ENCODE assay signal across 27 cellular contexts in the genomic region with DNA sequence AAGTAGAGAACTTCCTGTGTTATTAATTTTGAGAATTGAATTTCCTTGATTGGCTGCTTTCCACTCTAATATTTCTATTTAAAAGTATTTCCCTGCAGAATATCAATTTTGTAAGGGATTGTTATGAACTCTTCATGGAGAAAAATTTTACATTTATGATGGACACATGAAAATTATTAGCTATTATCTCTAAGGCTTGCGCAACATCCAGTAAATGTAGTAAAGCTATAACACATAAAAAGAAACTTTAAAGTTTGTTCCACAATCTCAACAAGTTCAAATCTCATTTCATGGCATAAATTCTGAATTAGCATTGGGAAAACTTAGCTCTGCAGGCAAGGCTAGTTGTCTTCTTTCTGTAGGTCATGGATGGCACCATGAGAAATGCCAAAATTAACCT.
"Had no signal": no experiment of that assay in that cellular context is flagged by ENCODE, and none has a peak within 500 bp of the region (broad histone marks: within the 10 kb centered on the region; RNA-seq: fewer than 3 reads in every experiment).

No MANE protein-coding gene starts in this region.

- H3K27ac ChIP-seq: colonic mucosa, epithelial cell of prostate, esophagus squamous epithelium, gastrocnemius medialis, heart right ventricle, left lung, lower lobe of right lung had no signal

- H3K9me3 Mint-ChIP-seq: dendritic cell treated with granulocyte-macrophage colony-stimulating factor and Interleukin-4, amounts not matched to agents 40 ng/mL and 50 ng/mL, for 4 days; effector memory CD8-positive, alpha-beta T cell; endodermal cell; mesothelial cell of epicardium had no signal

- H3K27me3 ChIP-seq: colonic mucosa, esophagus squamous epithelium, gastrocnemius medialis, heart right ventricle, left lung had no signal

- H3K4me1 ChIP-seq: colonic mucosa, lower lobe of right lung had no signal

- H3K27me3 Mint-ChIP-seq: effector memory CD8-positive, alpha-beta T cell had no signal

- H3K4me3 ChIP-seq: colonic mucosa, esophagus squamous epithelium, gastrocnemius medialis, heart right ventricle, left lung, lower lobe of right lung, mucosa of descending colon had no signal

- H3K4me3 Mint-ChIP-seq: dendritic cell treated with granulocyte-macrophage colony-stimulating factor and Interleukin-4, amounts not matched to agents 40 ng/mL and 50 ng/mL, for 4 days; effector memory CD8-positive, alpha-beta T cell; endodermal cell; mesothelial cell of epicardium had no signal

- H3K9me3 ChIP-seq: colonic mucosa, esophagus squamous epithelium, gastrocnemius medialis, heart right ventricle, left lung, lower lobe of right lung, mucosa of descending colon had no signal

- FAIRE-seq: endometrium, islet of Langerhans, keratinocyte had no signal

- H3K27ac Mint-ChIP-seq: dendritic cell treated with granulocyte-macrophage colony-stimulating factor and Interleukin-4, amounts not matched to agents 40 ng/mL and 50 ng/mL, for 4 days; effector memory CD8-positive, alpha-beta T cell; endodermal cell; mesothelial cell of epicardium had no signal

- H3K36me3 Mint-ChIP-seq: mesothelial cell of epicardium had no signal

- DNase-seq: colonic mucosa; cortex of kidney; effector CD8-positive, alpha-beta T cell; effector memory CD8-positive, alpha-beta T cell; endodermal cell; erythroblast; esophagus squamous epithelium; foreskin fibroblast; foreskin melanocyte; gastrocnemius medialis; glutamatergic neuron; head of caudate nucleus; heart right ventricle; hippocampal formation; left cardiac atrium; left lung; left ventricle myocardium superior; lower lobe of right lung; mesenchymal stem cell; mucosa of descending colon had no signal

- ATAC-seq: effector memory CD8-positive, alpha-beta T cell; esophagus mucosa; gastrocnemius medialis; heart right ventricle; left cardiac atrium; left lung; left ventricle myocardium superior; lower lobe of right lung; mucosa of descending colon had no signal

- H3K36me3 ChIP-seq: colonic mucosa, esophagus squamous epithelium, gastrocnemius medialis, heart right ventricle, left lung, lower lobe of right lung had no signal
